ENCODE assay signal across 10 cellular contexts in genomic region chr10:103637855-103638561, GRCh38.
DNase-seq lines count a peak whose midpoint lies in the region; TF ChIP-seq lines count a peak whose summit lies in the region.
"Had no signal": no experiment of that assay in that cellular context is flagged by ENCODE, and none has a peak within 500 bp of the region (broad histone marks: within the 10 kb centered on the region; RNA-seq: fewer than 3 reads in every experiment).

No MANE protein-coding gene starts in this region.

- DNase-seq in anterior cingulate cortex (lab: John Stamatoyannopoulos, UW) (peak in 47 of 58 donors; percentile 24 to 83 (median 61)), cardiac septum (ENCODE audit: low spot score) (peak; percentile 84), osteoblast (ENCODE audit: insufficient read length, low spot score, missing footprints) (peak; percentile 97), HPDE6-E6E7 (ENCODE audit: extremely low spot score) (no peak), NCI-H1417 treated with DMSO at 0.1 percent for 48 hours (lab: John Stamatoyannopoulos, UW) (no peak), GM13976 (ENCODE audit: low spot score) (no peak)
- DNase-seq in effector CD4-positive, alpha-beta T cell: no peak
- DNase-seq: activated CD4-positive, CD25-positive, alpha-beta regulatory T cell treated with anti-CD3 and anti-CD28 coated beads, Interleukin-2, amount 50 U/mL, for 72 hours; NK-92 treated with Interleukin-12 subunit alpha and Interleukin-12 subunit beta, amount 100 ng/mL, for 24 hours had no signal

- TF ChIP-seq CTCF in osteoblast (IDR thresholded peaks at IDR 0.05; ENCODE audit: extremely low read depth, low read depth, low read length) (no peak), GM13976 (IDR thresholded peaks at IDR 0.05; ENCODE audit: borderline replicate concordance, control extremely low read depth, extremely low read depth, insufficient read depth, missing control alignments) (no peak)

- peak overlapping the region; percentile 56 for H3K4me2 ChIP-seq in osteoblast (ENCODE audit: insufficient read depth, low read length)

- H3K27ac ChIP-seq in ACC112 (ENCODE audit: low read depth, low read length): peak overlapping the region; percentile 25
- H3K27ac ChIP-seq in osteoblast (ENCODE audit: low read depth, low read length): peak overlapping the region; percentile 96

- H2AFZ ChIP-seq in ACC112 (ENCODE audit: low read length, unreplicated experiment) (no peak overlapping the region), osteoblast (ENCODE audit: low read length) (peak overlapping the region; percentile 20)

- no peaks in the 10 kb centered on the region for H3K36me3 ChIP-seq in ACC112 (ENCODE audit: insufficient read depth, low read length)
- H3K36me3 ChIP-seq in osteoblast (ENCODE audit: insufficient read depth, low read length): peaks cover 36% of the 10 kb centered on the region

- H3K79me2 ChIP-seq in ACC112 (ENCODE audit: control insufficient read depth, insufficient read depth, low read length, unreplicated experiment) (peaks cover 10% of the 10 kb centered on the region), osteoblast (ENCODE audit: insufficient read depth, low read length) (peaks cover 64% of the 10 kb centered on the region)

- H3K4me1 ChIP-seq in ACC112 (ENCODE audit: control insufficient read depth, insufficient read depth, low read length, unreplicated experiment) (peaks cover 25% of the 10 kb centered on the region), osteoblast (ENCODE audit: insufficient read depth, low read length) (peaks cover 54% of the 10 kb centered on the region)

- H4K20me1 ChIP-seq in osteoblast (ENCODE audit: insufficient read depth, low read length): peaks cover 12% of the 10 kb centered on the region

- intact Hi-C loops in cardiac septum (cut with DNase I): no loop called here

- H3K4me3 ChIP-seq in ACC112 (ENCODE audit: low read depth, low read length) (0 out of 2 replicates have a peak overlapping the region, but pooled peaks have one; percentile 1), osteoblast (ENCODE audit: insufficient read depth, low read length) (peak overlapping the region; percentile 26)

- no peaks in the 10 kb centered on the region for H3K9me3 ChIP-seq in osteoblast (ENCODE audit: low read depth, low read length)

- H3K27me3 ChIP-seq in ACC112 (ENCODE audit: insufficient read depth, low read length) (no peaks in the 10 kb centered on the region), osteoblast (ENCODE audit: insufficient read depth, low read length) (no peaks in the 10 kb centered on the region)

- in situ Hi-C loops in GM13976 (cut with MboI; ENCODE audit: low sequenced_read_pairs, unreplicated experiment): no loop called here

Comparison
In these comparisons a context has a peak if more than half of its experiments do, and no peak if none do; other contexts are left out.
1. DNase-seq: peak in anterior cingulate cortex (47 of 58), cardiac septum (single experiment) and osteoblast (single experiment); none in HPDE6-E6E7 (single experiment), NCI-H1417 treated with DMSO at 0.1 percent for 48 hours (single experiment), effector CD4-positive, alpha-beta T cell (single experiment) and GM13976 (single experiment).